Comparison of ENCODE assay signal across 8 cellular contexts in genomic region chr1:180912211-180912800, GRCh38. TPM values are rescaled to one million over a fixed set of nuclear protein-coding genes. Genes with fewer than 3 reads are reported as not detected.
DNase-seq lines count a peak whose midpoint lies in the region; ATAC-seq and TF ChIP-seq lines count a peak whose summit lies in the region.

No MANE protein-coding gene starts in this region.

- H3K27ac ChIP-seq in ascending aorta, result peak overlapping the region; percentile 86 to 97

- intact Hi-C loops in ascending aorta (cut with DNase I), result loop anchor here (5.0 kb wide), 3 partner anchors 120 to 230 kb away; partner anchors contain the start of genes IER5 and MR1

- peak overlapping the region; percentile 93 for H3K4me2 ChIP-seq in skeletal muscle satellite cell (ENCODE audit: low read length)

- H3K4me1 ChIP-seq in ascending aorta (peaks cover 0 to 8% of the 10 kb centered on the region in 2 donors), iPS-15b (ENCODE audit: control insufficient read depth, insufficient read depth, low read length) (no peaks in the 10 kb centered on the region), skeletal muscle satellite cell (ENCODE audit: control insufficient read depth, insufficient read depth, low read length) (peaks cover 11% of the 10 kb centered on the region)

- H3K27me3 ChIP-seq in ascending aorta (no peaks in the 10 kb centered on the region), iPS-15b (ENCODE audit: control insufficient read depth, insufficient read depth, low read length) (peaks cover 27% of the 10 kb centered on the region), skeletal muscle satellite cell (ENCODE audit: control insufficient read depth, insufficient read depth, low read length) (no peaks in the 10 kb centered on the region)

- no peak for TF ChIP-seq CTCF in ascending aorta (IDR thresholded peaks at IDR 0.05)

- peak overlapping the region; percentile 71 for H3K9ac ChIP-seq in iPS-15b (ENCODE audit: low read depth, low read length)
- H3K9ac ChIP-seq in skeletal muscle satellite cell (ENCODE audit: low read depth, low read length), result peak overlapping the region; percentile 93

- ATAC-seq in HG03342 (IDR thresholded peaks at IDR 0.05; ENCODE audit: unreplicated experiment), result no peak

- H3K4me3 ChIP-seq in ascending aorta (peak overlapping the region; percentile 62 to 88), iPS-15b (ENCODE audit: low read depth, low read length) (peak overlapping the region; percentile 60), skeletal muscle satellite cell (ENCODE audit: low read length) (peak overlapping the region; percentile 79)

- DNase-seq in activated effector memory CD4-positive, alpha-beta T cell treated with anti-CD3 and anti-CD28 coated beads, Interleukin-2, amount 50 U/mL, for 16 hours, result peak; percentile 36
- DNase-seq in activated effector memory CD4-positive, alpha-beta T cell treated with Interleukin-2 at 50 U/mL for 16 hours, result no peak
- peak in 1 of 2 donors; percentile 62 for DNase-seq in ascending aorta (ENCODE audit: low spot score in 2 of 2)
- DNase-seq in NCI-H526 treated with DMSO at 0.1 percent for 48 hours (lab: John Stamatoyannopoulos, UW), result no peak
- no peak for DNase-seq in SHP77 treated with DMSO at 0.1 percent for 48 hours (lab: John Stamatoyannopoulos, UW)

- no peaks in the 10 kb centered on the region for H3K9me3 ChIP-seq in ascending aorta
- no peaks in the 10 kb centered on the region for H3K9me3 ChIP-seq in iPS-15b (ENCODE audit: control insufficient read depth, insufficient read depth, low read length)
- no peaks in the 10 kb centered on the region for H3K9me3 ChIP-seq in skeletal muscle satellite cell (replicated peaks; ENCODE audit: low read length)

- H3K36me3 ChIP-seq in ascending aorta (peaks cover 4 to 9% of the 10 kb centered on the region in 2 donors), iPS-15b (ENCODE audit: control insufficient read depth, insufficient read depth, low read length) (no peaks in the 10 kb centered on the region), skeletal muscle satellite cell (ENCODE audit: insufficient read depth, low read length) (peaks cover 10% of the 10 kb centered on the region)

RNA-seq across cellular contexts. Expression of gene KIAA1614, which starts 0.4 kb away (rescaled TPM):
- 21.9 TPM for total RNA-seq in ascending aorta
- 3.5 and 5.1 TPM in 2 replicates for total RNA-seq in skeletal muscle satellite cell (2012; rRNA removed)
